In genomic region chr17:46818929-46819859, GRCh38 we compare ENCODE assay signal across 1 cellular context.
A peak's percentile ranks its signal among the peaks of the same experiment; 100 is the strongest.
TF ChIP-seq lines count a peak whose summit lies in the region.

No MANE protein-coding gene starts in this region.

TF ChIP-seq in K562, 482 proteins besides CTCF, POLR2A, EP300 and RAD21 (continued from another document and continues in another):
- peak; percentile 66; the same call in 1 of the 2 replicates for TF ChIP-seq ZNF592 (IDR thresholded peaks at IDR 0.05)
- no peak for TF ChIP-seq ELK1 (CRISPR knock-in tag; IDR thresholded peaks at IDR 0.05)
- peak; percentile 69 for TF ChIP-seq SMAD4 (CRISPR knock-in tag; conservative IDR thresholded peaks at IDR 0.05)
- no peak for TF ChIP-seq ATF4 (CRISPR knock-in tag; IDR thresholded peaks at IDR 0.05)
- TF ChIP-seq E2F6 (IDR thresholded peaks at IDR 0.05; ENCODE audit: borderline replicate concordance in 1 of 2, extremely low read depth in 1 of 2, insufficient read depth in 1 of 2, insufficient read length in 1 of 2, low read depth in 1 of 2, low read length in 1 of 2, poor library complexity in 1 of 2, severe bottlenecking in 1 of 2) = peak; percentile 55 to 83
- TF ChIP-seq BDP1 (IDR thresholded peaks at IDR 0.05; ENCODE audit: insufficient read depth, insufficient read length) = no peak
- TF ChIP-seq ZNF23 (CRISPR knock-in tag; IDR thresholded peaks at IDR 0.05) = no peak
- TF ChIP-seq SREBF2 (CRISPR knock-in tag; IDR thresholded peaks at IDR 0.05) = no peak
- TF ChIP-seq CSDE1 (IDR thresholded peaks at IDR 0.05) = no peak
- 0 out of 4 replicates have a peak, but pooled peaks of 1 of the 2 experiments have one; percentile 16 for TF ChIP-seq TBL1XR1 (IDR thresholded peaks at IDR 0.05; ENCODE audit: low read length in 2 of 2)
- TF ChIP-seq FOSL1 (tag; conservative IDR thresholded peaks at IDR 0.05) = peak; percentile 44
- TF ChIP-seq FOXP4 (CRISPR knock-in tag; IDR thresholded peaks at IDR 0.05; ENCODE audit: borderline replicate concordance) = peak; percentile 8; the same call in 1 of the 2 replicates
- peak; percentile 89 for TF ChIP-seq ARID1B (IDR thresholded peaks at IDR 0.05)
- no peak for TF ChIP-seq CLOCK (CRISPR knock-in tag; IDR thresholded peaks at IDR 0.05; ENCODE audit: borderline replicate concordance)
- TF ChIP-seq FOXK2 (conservative IDR thresholded peaks at IDR 0.05 in 1 of 2, IDR thresholded peaks at IDR 0.05 in 1 of 2; ENCODE audit: low read depth in 2 of 2) = 0 out of 4 replicates have a peak, but pooled peaks have one; percentile 11 to 35
- no peak for TF ChIP-seq ZNF655 (CRISPR knock-in tag; IDR thresholded peaks at IDR 0.05)
- peak; percentile 77 for TF ChIP-seq TCF3 (CRISPR knock-in tag; IDR thresholded peaks at IDR 0.05)
- peak; percentile 35; the same call in 1 of the 2 replicates for TF ChIP-seq BCOR (IDR thresholded peaks at IDR 0.05)
- no peak for TF ChIP-seq TEAD1 (CRISPR knock-in tag; IDR thresholded peaks at IDR 0.05)
- peak in 1 of 2 experiments; percentile 14; a peak in 1 of 4 replicates for TF ChIP-seq FOXA3 (CRISPR knock-in tag; conservative IDR thresholded peaks at IDR 0.05 in 1 of 2, IDR thresholded peaks at IDR 0.05 in 1 of 2)
- 0 out of 2 replicates have a peak, but pooled peaks have one; percentile 11 for TF ChIP-seq PHB (CRISPR knock-in tag; IDR thresholded peaks at IDR 0.05)
- TF ChIP-seq TARDBP (IDR thresholded peaks at IDR 0.05) = no peak; the same call in 1 of the 2 replicates
- peak; percentile 53; the same call in 1 of the 2 replicates for TF ChIP-seq ETS1 (conservative IDR thresholded peaks at IDR 0.05; ENCODE audit: control insufficient read depth, low read depth, low read length)
- TF ChIP-seq JUND (IDR thresholded peaks at IDR 0.05; ENCODE audit: borderline replicate concordance, low read depth, low read length) = peak; percentile 37; the same call in 1 of the 2 replicates
- 0 out of 3 replicates have a peak, but pooled peaks have one; percentile 25 for TF ChIP-seq JUND (tag; IDR thresholded peaks at IDR 0.05; ENCODE audit: borderline replicate concordance, low read depth, low read length)
- no peak for TF ChIP-seq NKRF (IDR thresholded peaks at IDR 0.05; ENCODE audit: borderline replicate concordance)
- no peak for TF ChIP-seq HMG20A (CRISPR knock-in tag; conservative IDR thresholded peaks at IDR 0.05)
- TF ChIP-seq CEBPZ (IDR thresholded peaks at IDR 0.05; ENCODE audit: borderline replicate concordance, low read depth, low read length) = no peak
- TF ChIP-seq DMBX1 (CRISPR knock-in tag; IDR thresholded peaks at IDR 0.05; ENCODE audit: borderline replicate concordance) = no peak
- TF ChIP-seq TAF7 (tag; IDR thresholded peaks at IDR 0.05) = peak; percentile 74
- TF ChIP-seq CEBPG (CRISPR knock-in tag; IDR thresholded peaks at IDR 0.05) = 0 out of 2 replicates have a peak, but pooled peaks have one; percentile 7
- TF ChIP-seq CEBPG (tag; conservative IDR thresholded peaks at IDR 0.05 in 1 of 2, IDR thresholded peaks at IDR 0.05 in 1 of 2) = no peak
- peak; percentile 46; the same call in 1 of the 2 replicates for TF ChIP-seq NFATC3 (IDR thresholded peaks at IDR 0.05)
- no peak for TF ChIP-seq JUN (IDR thresholded peaks at IDR 0.05; ENCODE audit: borderline replicate concordance, low read depth, low read length)
- no peak for TF ChIP-seq JUN (CRISPR knock-in tag; IDR thresholded peaks at IDR 0.05; ENCODE audit: borderline replicate concordance)
- peak; percentile 49 for TF ChIP-seq GATAD2B (IDR thresholded peaks at IDR 0.05; ENCODE audit: borderline replicate concordance)
- TF ChIP-seq MEIS2 (IDR thresholded peaks at IDR 0.05; ENCODE audit: partially characterized antibody) = peak; percentile 68
